ENCODE assay signal across 1 cellular context in the genomic region with DNA sequence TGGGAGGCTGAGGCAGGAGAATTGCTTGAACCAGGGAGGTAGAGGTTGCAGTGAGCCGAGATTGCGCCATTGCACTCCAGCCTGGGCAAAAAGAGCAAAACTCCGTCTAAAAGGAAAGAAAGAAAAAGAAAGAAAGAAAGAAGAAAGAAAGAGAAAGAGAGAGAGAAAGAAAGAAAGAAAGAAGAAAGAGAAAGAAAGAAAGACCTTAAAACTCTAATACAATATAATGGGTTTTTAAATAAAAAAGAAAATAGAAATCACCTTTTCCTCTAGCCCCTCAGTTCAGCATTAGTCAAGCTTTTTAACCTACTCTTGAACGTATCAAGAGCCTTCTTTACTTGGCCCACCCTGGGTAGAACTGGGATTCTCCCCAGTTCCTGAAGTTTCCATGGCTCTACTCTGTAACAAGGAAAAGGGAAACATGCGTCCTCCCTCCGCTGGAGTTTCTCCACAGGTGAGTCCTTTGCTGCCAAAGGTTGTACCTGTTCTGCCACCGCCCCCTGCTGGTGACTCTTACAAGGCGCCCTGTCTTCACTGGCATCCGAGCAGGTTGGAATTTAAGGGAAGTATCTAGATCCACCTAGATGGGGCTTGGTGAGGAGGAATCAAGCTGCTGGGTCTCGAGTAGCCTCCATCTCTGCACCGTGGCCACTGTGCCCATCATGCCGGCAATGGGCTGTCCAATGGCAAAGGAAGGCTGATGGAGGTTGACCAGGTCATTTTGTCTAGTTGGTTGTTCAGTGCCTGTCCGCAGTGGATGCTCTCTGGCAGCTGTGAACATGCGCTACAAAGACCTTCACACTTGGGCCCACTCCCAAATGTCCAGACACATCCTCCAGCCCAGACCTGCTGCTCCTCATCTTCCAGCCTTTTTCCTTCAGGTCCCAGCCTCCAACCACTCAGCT.
TF ChIP-seq lines count a peak whose summit lies in the region.

No MANE protein-coding gene starts in this region.

TF ChIP-seq in HCT116, 20 proteins besides CTCF, POLR2A, EP300 and RAD21 (continued from another document):
- TF ChIP-seq, protein P1, sequence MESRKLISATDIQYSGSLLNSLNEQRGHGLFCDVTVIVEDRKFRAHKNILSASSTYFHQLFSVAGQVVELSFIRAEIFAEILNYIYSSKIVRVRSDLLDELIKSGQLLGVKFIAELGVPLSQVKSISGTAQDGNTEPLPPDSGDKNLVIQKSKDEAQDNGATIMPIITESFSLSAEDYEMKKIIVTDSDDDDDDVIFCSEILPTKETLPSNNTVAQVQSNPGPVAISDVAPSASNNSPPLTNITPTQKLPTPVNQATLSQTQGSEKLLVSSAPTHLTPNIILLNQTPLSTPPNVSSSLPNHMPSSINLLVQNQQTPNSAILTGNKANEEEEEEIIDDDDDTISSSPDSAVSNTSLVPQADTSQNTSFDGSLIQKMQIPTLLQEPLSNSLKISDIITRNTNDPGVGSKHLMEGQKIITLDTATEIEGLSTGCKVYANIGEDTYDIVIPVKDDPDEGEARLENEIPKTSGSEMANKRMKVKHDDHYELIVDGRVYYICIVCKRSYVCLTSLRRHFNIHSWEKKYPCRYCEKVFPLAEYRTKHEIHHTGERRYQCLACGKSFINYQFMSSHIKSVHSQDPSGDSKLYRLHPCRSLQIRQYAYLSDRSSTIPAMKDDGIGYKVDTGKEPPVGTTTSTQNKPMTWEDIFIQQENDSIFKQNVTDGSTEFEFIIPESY (IDR thresholded peaks at IDR 0.05; ENCODE audit: extremely low read depth, insufficient replicate concordance, low read length): no peak
- no peak for TF ChIP-seq ATF3 (IDR thresholded peaks at IDR 0.05)
- no peak for TF ChIP-seq SRF (IDR thresholded peaks at IDR 0.05; ENCODE audit: low read depth)
- TF ChIP-seq YY1 (IDR thresholded peaks at IDR 0.05; ENCODE audit: extremely low read depth, insufficient replicate concordance, low read depth, low read length): no peak
- TF ChIP-seq JUND (IDR thresholded peaks at IDR 0.05): no peak
- TF ChIP-seq, protein P2, sequence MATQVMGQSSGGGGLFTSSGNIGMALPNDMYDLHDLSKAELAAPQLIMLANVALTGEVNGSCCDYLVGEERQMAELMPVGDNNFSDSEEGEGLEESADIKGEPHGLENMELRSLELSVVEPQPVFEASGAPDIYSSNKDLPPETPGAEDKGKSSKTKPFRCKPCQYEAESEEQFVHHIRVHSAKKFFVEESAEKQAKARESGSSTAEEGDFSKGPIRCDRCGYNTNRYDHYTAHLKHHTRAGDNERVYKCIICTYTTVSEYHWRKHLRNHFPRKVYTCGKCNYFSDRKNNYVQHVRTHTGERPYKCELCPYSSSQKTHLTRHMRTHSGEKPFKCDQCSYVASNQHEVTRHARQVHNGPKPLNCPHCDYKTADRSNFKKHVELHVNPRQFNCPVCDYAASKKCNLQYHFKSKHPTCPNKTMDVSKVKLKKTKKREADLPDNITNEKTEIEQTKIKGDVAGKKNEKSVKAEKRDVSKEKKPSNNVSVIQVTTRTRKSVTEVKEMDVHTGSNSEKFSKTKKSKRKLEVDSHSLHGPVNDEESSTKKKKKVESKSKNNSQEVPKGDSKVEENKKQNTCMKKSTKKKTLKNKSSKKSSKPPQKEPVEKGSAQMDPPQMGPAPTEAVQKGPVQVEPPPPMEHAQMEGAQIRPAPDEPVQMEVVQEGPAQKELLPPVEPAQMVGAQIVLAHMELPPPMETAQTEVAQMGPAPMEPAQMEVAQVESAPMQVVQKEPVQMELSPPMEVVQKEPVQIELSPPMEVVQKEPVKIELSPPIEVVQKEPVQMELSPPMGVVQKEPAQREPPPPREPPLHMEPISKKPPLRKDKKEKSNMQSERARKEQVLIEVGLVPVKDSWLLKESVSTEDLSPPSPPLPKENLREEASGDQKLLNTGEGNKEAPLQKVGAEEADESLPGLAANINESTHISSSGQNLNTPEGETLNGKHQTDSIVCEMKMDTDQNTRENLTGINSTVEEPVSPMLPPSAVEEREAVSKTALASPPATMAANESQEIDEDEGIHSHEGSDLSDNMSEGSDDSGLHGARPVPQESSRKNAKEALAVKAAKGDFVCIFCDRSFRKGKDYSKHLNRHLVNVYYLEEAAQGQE (IDR thresholded peaks at IDR 0.05; ENCODE audit: low read depth): no peak
TF ChIP-seq in HCT116: peak in this region for 0.
